Comparison of ENCODE assay signal across 14 cellular contexts in the genomic region with DNA sequence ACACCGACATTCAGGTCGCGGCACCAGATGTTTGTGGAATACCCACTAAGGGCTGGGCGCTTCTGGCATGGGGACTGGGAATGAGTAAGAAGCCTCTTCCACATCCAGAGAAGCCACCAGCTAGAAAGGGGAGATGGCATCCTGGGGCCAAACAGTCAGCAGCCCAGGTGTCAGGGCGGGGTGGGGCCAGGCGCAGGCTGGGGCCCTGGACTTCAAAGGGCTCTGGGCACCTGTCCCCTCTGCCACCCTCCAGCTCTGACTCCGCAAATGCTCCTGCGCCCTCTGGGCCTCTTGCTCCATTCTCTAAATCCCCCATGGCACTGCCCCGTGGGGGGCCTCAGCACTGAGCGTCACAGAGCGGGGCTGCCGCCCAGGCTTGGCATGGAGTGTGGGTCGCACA.
A peak's percentile ranks its signal among the peaks of the same experiment; 100 is the strongest.
DNase-seq lines count a peak whose midpoint lies in the region; TF ChIP-seq lines count a peak whose summit lies in the region.
"Had no signal": no experiment of that assay in that cellular context is flagged by ENCODE, and none has a peak within 500 bp of the region (broad histone marks: within the 10 kb centered on the region; RNA-seq: fewer than 3 reads in every experiment).

No MANE protein-coding gene starts in this region.

- H3K4me1 Mint-ChIP-seq in HFFc6 (ENCODE audit: low read depth) (peaks cover 25% of the 10 kb centered on the region), nephron progenitor cell (peaks cover 24% of the 10 kb centered on the region)
- H3K4me1 Mint-ChIP-seq: CD4-positive, CD25-positive, alpha-beta regulatory T cell had no signal

- H3K36me3 ChIP-seq in ascending aorta (no peaks in the 10 kb centered on the region), stomach (no peaks in the 10 kb centered on the region), smooth muscle cell (ENCODE audit: low read depth) (no peaks in the 10 kb centered on the region)

- H3K4me1 ChIP-seq in ascending aorta, result peaks cover 40 to 58% of the 10 kb centered on the region in 2 donors
- peaks cover 7 to 38% (median 13%) of the 10 kb centered on the region in 4 donors for H3K4me1 ChIP-seq in stomach
- H3K4me1 ChIP-seq in smooth muscle cell (ENCODE audit: low read depth), result peaks cover 13% of the 10 kb centered on the region

- H3K27ac Mint-ChIP-seq in HFFc6, result peak overlapping the region; percentile 40
- peak overlapping the region; percentile 16 for H3K27ac Mint-ChIP-seq in nephron progenitor cell
- H3K27ac Mint-ChIP-seq: CD4-positive, CD25-positive, alpha-beta regulatory T cell had no signal

- no peak for TF ChIP-seq POLR2A in stomach (IDR thresholded peaks at IDR 0.05)

- H2AFZ ChIP-seq in smooth muscle cell (ENCODE audit: low read depth), result no peak overlapping the region

- H3K36me3 Mint-ChIP-seq in HFFc6 (ENCODE audit: low read depth) (no peaks in the 10 kb centered on the region), nephron progenitor cell (ENCODE audit: low read depth) (no peaks in the 10 kb centered on the region)
- H3K36me3 Mint-ChIP-seq: CD4-positive, CD25-positive, alpha-beta regulatory T cell had no signal

- H3K4me3 Mint-ChIP-seq in HFFc6 (no peak overlapping the region), nephron progenitor cell (no peak overlapping the region)
- H3K4me3 Mint-ChIP-seq: CD4-positive, CD25-positive, alpha-beta regulatory T cell had no signal

- intact Hi-C loops in ascending aorta (cut with DNase I), result loop anchor here (10.0 kb wide), 1 partner anchor 226 kb away; no protein-coding TSS in a partner anchor
- intact Hi-C loops in stomach (cut with DNase I; ENCODE audit: low total_unique reads), result no loop called here
- intact Hi-C loops in dorsolateral prefrontal cortex (cut with DNase I), result no loop called here

- H3K4me3 ChIP-seq in ascending aorta (no peak overlapping the region), stomach (no peak overlapping the region), smooth muscle cell (no peak overlapping the region), dorsolateral prefrontal cortex (no peak overlapping the region)

- TF ChIP-seq CTCF in HFFc6 (IDR thresholded peaks at IDR 0.05), result no peak
- no peak for TF ChIP-seq CTCF in ascending aorta (IDR thresholded peaks at IDR 0.05)
- TF ChIP-seq CTCF in nephron progenitor cell (IDR thresholded peaks at IDR 0.05), result no peak
- TF ChIP-seq CTCF in stomach (IDR thresholded peaks at IDR 0.05), result no peak
- TF ChIP-seq CTCF in smooth muscle cell (IDR thresholded peaks at IDR 0.05; ENCODE audit: borderline replicate concordance, insufficient read depth, poor library complexity, severe bottlenecking), result no peak
- no peak for TF ChIP-seq CTCF in dorsolateral prefrontal cortex (IDR thresholded peaks at IDR 0.05 in 54 of 56, conservative IDR thresholded peaks at IDR 0.05 in 2 of 56; ENCODE audit: low read depth in 1 of 56, partially characterized antibody in 56 of 56)

- no peaks in the 10 kb centered on the region for H4K20me1 ChIP-seq in smooth muscle cell (ENCODE audit: low read depth)

- no peak overlapping the region for H3K9ac ChIP-seq in smooth muscle cell (ENCODE audit: low read depth)

- no peak for TF ChIP-seq EP300 in stomach (IDR thresholded peaks at IDR 0.05)

- H3F3A ChIP-seq in smooth muscle cell (ENCODE audit: low read depth), result no peaks in the 10 kb centered on the region

- DNase-seq in HFFc6, result no peak
- no peak for DNase-seq in ascending aorta (ENCODE audit: low spot score in 2 of 2)
- DNase-seq in nephron progenitor cell, result no peak
- no peak for DNase-seq in stomach
- DNase-seq in smooth muscle cell (lab: John Stamatoyannopoulos, UW; ENCODE audit: unreplicated experiment), result no peak
- DNase-seq in dorsolateral prefrontal cortex, result no peak
- DNase-seq in effector CD4-positive, alpha-beta T cell, result no peak
- DNase-seq: AML-193; CD4-positive, CD25-positive, alpha-beta regulatory T cell; DMS53; NCI-H1048; NCI-H2081 treated with DMSO at 0.1 percent for 48 hours; NCI-H2227 treated with DMSO at 0.1 percent for 48 hours; NCI-H524 had no signal

- H3K9me3 Mint-ChIP-seq in HFFc6 (no peaks in the 10 kb centered on the region), nephron progenitor cell (no peaks in the 10 kb centered on the region)
- H3K9me3 Mint-ChIP-seq: CD4-positive, CD25-positive, alpha-beta regulatory T cell had no signal

- H3K9me3 ChIP-seq in ascending aorta (no peaks in the 10 kb centered on the region), stomach (no peaks in the 10 kb centered on the region), smooth muscle cell (replicated peaks; ENCODE audit: low read depth) (no peaks in the 10 kb centered on the region)

- peak overlapping the region; percentile 97 to 98 for H3K27ac ChIP-seq in ascending aorta
- peak overlapping the region in 3 of 5 donors; percentile 43 to 77 (median 50) for H3K27ac ChIP-seq in stomach
- no peak overlapping the region for H3K27ac ChIP-seq in smooth muscle cell (ENCODE audit: low read depth)
- H3K27ac ChIP-seq in dorsolateral prefrontal cortex, result peak overlapping the region in 5 of 59 donors; percentile 17 to 75 (median 69)

- no peak overlapping the region for H3K4me2 ChIP-seq in smooth muscle cell

- 93 to 98% (median 97%) methylated on average over 10 to 13 of the region's 13 CpGs for WGBS in stomach, 5 donors
- WGBS in smooth muscle cell (ENCODE audit: low lambda C conversion rate), result 99% methylated on average over 12 of the region's 13 CpGs

- no peaks in the 10 kb centered on the region for H3K27me3 ChIP-seq in ascending aorta
- H3K27me3 ChIP-seq in stomach, result peaks cover 0 to 13% (median 0%) of the 10 kb centered on the region in 3 donors
- H3K27me3 ChIP-seq in smooth muscle cell (ENCODE audit: low read depth), result no peaks in the 10 kb centered on the region
- peaks cover 0 to 2% (median 0%) of the 10 kb centered on the region in 45 donors for H3K27me3 ChIP-seq in dorsolateral prefrontal cortex

- H3K79me2 ChIP-seq in smooth muscle cell (ENCODE audit: low read depth), result no peaks in the 10 kb centered on the region

- H3K27me3 Mint-ChIP-seq in HFFc6 (ENCODE audit: insufficient read depth) (no peaks in the 10 kb centered on the region; the same call in 1 of the 2 replicates), nephron progenitor cell (ENCODE audit: low read depth, poor library complexity) (no peaks in the 10 kb centered on the region)
- H3K27me3 Mint-ChIP-seq: CD4-positive, CD25-positive, alpha-beta regulatory T cell had no signal
